23 cellular contexts compared by ENCODE assay signal in genomic region chrX:109797311-109797975, GRCh38.
DNase-seq lines count a peak whose midpoint lies in the region; ATAC-seq and TF ChIP-seq lines count a peak whose summit lies in the region.
"Had no signal": no experiment of that assay in that cellular context is flagged by ENCODE, and none has a peak within 500 bp of the region (broad histone marks: within the 10 kb centered on the region; RNA-seq: fewer than 3 reads in every experiment).

No MANE protein-coding gene starts in this region.

- H3K4me2 ChIP-seq in fibroblast of lung (ENCODE audit: extremely low read depth, insufficient read depth, low read length) (no peak overlapping the region), Karpas-422 (ENCODE audit: low read depth, low read length, poor library complexity, severe bottlenecking) (no peak overlapping the region)

- H3K27ac ChIP-seq in fibroblast of lung (ENCODE audit: insufficient read depth, low read length) (no peak overlapping the region), Karpas-422 (ENCODE audit: low read length) (no peak overlapping the region)
- H3K27ac ChIP-seq: body of pancreas, pancreas, stomach, upper lobe of left lung, VCaP had no signal

- no peak for ATAC-seq in HG02588 (IDR thresholded peaks at IDR 0.05; ENCODE audit: unreplicated experiment)
- ATAC-seq in GM19328 (IDR thresholded peaks at IDR 0.05; ENCODE audit: unreplicated experiment), result no peak
- no peak for ATAC-seq in GM21529 (IDR thresholded peaks at IDR 0.05; ENCODE audit: unreplicated experiment)
- ATAC-seq: activated naive CD4-positive, alpha-beta T cell treated with anti-CD3 and anti-CD28 coated beads, Interleukin-2, amount 50 U/mL, for 72 hours; activated T-cell treated with anti-CD3 and anti-CD28 coated beads, Interleukin-2, amount 50 U/mL, for 4 hours; body of pancreas; K562; naive thymus-derived CD4-positive, alpha-beta T cell had no signal

- H3K27me3 ChIP-seq in MG63, result no peaks in the 10 kb centered on the region
- H3K27me3 ChIP-seq in fibroblast of lung (ENCODE audit: control insufficient read depth, insufficient read depth, low read length), result no peaks in the 10 kb centered on the region
- no peaks in the 10 kb centered on the region for H3K27me3 ChIP-seq in Karpas-422 (ENCODE audit: low read length)
- H3K27me3 ChIP-seq: body of pancreas, upper lobe of left lung had no signal

- no peaks in the 10 kb centered on the region for H3K4me1 ChIP-seq in fibroblast of lung (ENCODE audit: control insufficient read depth, extremely low read depth, insufficient read depth, low read length)
- no peaks in the 10 kb centered on the region for H3K4me1 ChIP-seq in Karpas-422 (ENCODE audit: low read length)
- H3K4me1 ChIP-seq: body of pancreas, pancreas, stomach, upper lobe of left lung had no signal

- H2AFZ ChIP-seq in fibroblast of lung (ENCODE audit: low read length), result no peak overlapping the region
- H2AFZ ChIP-seq in Karpas-422 (ENCODE audit: low read length), result no peak overlapping the region

- no peak for TF ChIP-seq CTCF in fibroblast of lung (conservative IDR thresholded peaks at IDR 0.05 in 1 of 2, IDR thresholded peaks at IDR 0.05 in 1 of 2; ENCODE audit: low read depth in 1 of 2, low read length in 2 of 2)

- DNase-seq in AG08395 (ENCODE audit: low spot score), result peak; percentile 7
- DNase-seq in MG63, result peak; percentile 74
- peak; percentile 30 for DNase-seq in RPMI7951 (ENCODE audit: low read depth)
- peak; percentile 4 to 21 for DNase-seq in fibroblast of lung (ENCODE audit: low read depth in 2 of 2)
- DNase-seq in Karpas-422, result no peak
- DNase-seq: activated CD4-positive, alpha-beta memory T cell treated with anti-CD3 and anti-CD28 coated beads, Interleukin-2, amount 10 ng/mL, durations not matched to agents 7 days and 5 days; activated T-cell treated with anti-CD3 and anti-CD28 coated beads, Interleukin-2, amount 50 U/mL, for 4 hours; body of pancreas; DMS79 treated with DMSO at 0.1 percent for 48 hours; naive thymus-derived CD4-positive, alpha-beta T cell; NCI-H1417; NCI-H345; Right ventricle myocardium superior; stomach; T-helper 1 cell; upper lobe of left lung had no signal

- no peaks in the 10 kb centered on the region for H3K79me2 ChIP-seq in fibroblast of lung (ENCODE audit: control insufficient read depth, insufficient read depth, low read length)
- no peaks in the 10 kb centered on the region for H3K79me2 ChIP-seq in Karpas-422 (ENCODE audit: low read length)

- H3K36me3 ChIP-seq in MG63, result no peaks in the 10 kb centered on the region
- no peaks in the 10 kb centered on the region for H3K36me3 ChIP-seq in fibroblast of lung (ENCODE audit: control insufficient read depth, insufficient read depth, low read length)
- H3K36me3 ChIP-seq in Karpas-422 (ENCODE audit: insufficient read depth, low read length), result no peaks in the 10 kb centered on the region
- H3K36me3 ChIP-seq: pancreas, stomach, upper lobe of left lung had no signal

- no peaks in the 10 kb centered on the region for H3K9me3 ChIP-seq in MG63
- no peaks in the 10 kb centered on the region for H3K9me3 ChIP-seq in fibroblast of lung (ENCODE audit: control insufficient read depth, insufficient read depth, low read depth, low read length)
- H3K9me3 ChIP-seq in Karpas-422 (ENCODE audit: low read length), result no peaks in the 10 kb centered on the region
- H3K9me3 ChIP-seq: body of pancreas, pancreas, stomach, upper lobe of left lung had no signal

- H3K9ac ChIP-seq in fibroblast of lung (ENCODE audit: insufficient read depth, low read length), result no peak overlapping the region
- no peak overlapping the region for H3K9ac ChIP-seq in Karpas-422 (ENCODE audit: low read length)

- H4K20me1 ChIP-seq in fibroblast of lung (ENCODE audit: control insufficient read depth, extremely low read depth, insufficient read depth, low read length) (no peaks in the 10 kb centered on the region), Karpas-422 (ENCODE audit: insufficient read depth, low read depth, low read length) (no peaks in the 10 kb centered on the region)

- H3K4me3 ChIP-seq in MG63, result no peak overlapping the region
- H3K4me3 ChIP-seq in fibroblast of lung (replicated peaks in 1 of 4; ENCODE audit: control extremely low read depth in 1 of 4, insufficient read depth in 1 of 4, low read depth in 3 of 4, low read length in 4 of 4), result no peak overlapping the region
- H3K4me3 ChIP-seq in Karpas-422 (ENCODE audit: low read length), result no peak overlapping the region
- H3K4me3 ChIP-seq: body of pancreas, K562, pancreas, stomach, upper lobe of left lung had no signal

- H3K9me2 ChIP-seq in Karpas-422 (replicated peaks; ENCODE audit: insufficient read depth, low read length), result no peaks in the 10 kb centered on the region
